ENCODE assay signal across 11 cellular contexts in genomic region chr3:184715943-184716651, GRCh38. TPM values are rescaled to one million over a fixed set of nuclear protein-coding genes. Genes with fewer than 3 reads are reported as not detected.
DNase-seq lines count a peak whose midpoint lies in the region; ATAC-seq and TF ChIP-seq lines count a peak whose summit lies in the region.
"Had no signal": no experiment of that assay in that cellular context is flagged by ENCODE, and none has a peak within 500 bp of the region (broad histone marks: within the 10 kb centered on the region; RNA-seq: fewer than 3 reads in every experiment).

No MANE protein-coding gene starts in this region.

- POLR2A ChIA-PET in activated CD4-positive, alpha-beta memory T cell treated with anti-CD3 and anti-CD28 coated beads, Interleukin-2, amount 10 ng/mL, durations not matched to agents 7 days and 5 days (lab: Charles Lee): no interaction called here
- POLR2A ChIA-PET in activated CD4-positive, alpha-beta memory T cell treated with anti-CD3 and anti-CD28 coated beads for 36 hours (lab: Charles Lee): no interaction called here

- no peaks in the 10 kb centered on the region for H3K36me3 Mint-ChIP-seq in activated CD4-positive, alpha-beta memory T cell treated with anti-CD3 and anti-CD28 coated beads, Interleukin-2, amount 10 ng/mL, durations not matched to agents 7 days and 5 days (ENCODE audit: low read depth)
- H3K36me3 Mint-ChIP-seq in activated CD4-positive, alpha-beta memory T cell treated with anti-CD3 and anti-CD28 coated beads for 36 hours: peaks cover 3% of the 10 kb centered on the region
- peaks cover 3% of the 10 kb centered on the region for H3K36me3 Mint-ChIP-seq in nephron (ENCODE audit: low read depth)
- no peaks in the 10 kb centered on the region for H3K36me3 Mint-ChIP-seq in type B pancreatic cell
- H3K36me3 Mint-ChIP-seq: naive thymus-derived CD4-positive, alpha-beta T cell had no signal

- no peak overlapping the region for H3K4me3 Mint-ChIP-seq in activated CD4-positive, alpha-beta memory T cell treated with anti-CD3 and anti-CD28 coated beads, Interleukin-2, amount 10 ng/mL, durations not matched to agents 7 days and 5 days
- H3K4me3 Mint-ChIP-seq in activated CD4-positive, alpha-beta memory T cell treated with anti-CD3 and anti-CD28 coated beads for 36 hours: no peak overlapping the region
- peak overlapping the region in 2 of 3 experiments; percentile 44 to 47 for H3K4me3 Mint-ChIP-seq in nephron
- peak overlapping the region; percentile 58 for H3K4me3 Mint-ChIP-seq in type B pancreatic cell
- H3K4me3 Mint-ChIP-seq: naive thymus-derived CD4-positive, alpha-beta T cell had no signal

- peaks cover 15% of the 10 kb centered on the region for H3K27me3 Mint-ChIP-seq in activated CD4-positive, alpha-beta memory T cell treated with anti-CD3 and anti-CD28 coated beads, Interleukin-2, amount 10 ng/mL, durations not matched to agents 7 days and 5 days
- H3K27me3 Mint-ChIP-seq in activated CD4-positive, alpha-beta memory T cell treated with anti-CD3 and anti-CD28 coated beads for 36 hours: no peaks in the 10 kb centered on the region
- H3K27me3 Mint-ChIP-seq in nephron (ENCODE audit: low read depth) (no peaks in the 10 kb centered on the region), type B pancreatic cell (no peaks in the 10 kb centered on the region)

- H3K9me3 Mint-ChIP-seq in activated CD4-positive, alpha-beta memory T cell treated with anti-CD3 and anti-CD28 coated beads, Interleukin-2, amount 10 ng/mL, durations not matched to agents 7 days and 5 days: no peaks in the 10 kb centered on the region
- no peaks in the 10 kb centered on the region for H3K9me3 Mint-ChIP-seq in activated CD4-positive, alpha-beta memory T cell treated with anti-CD3 and anti-CD28 coated beads for 36 hours
- no peaks in the 10 kb centered on the region for H3K9me3 Mint-ChIP-seq in nephron
- no peaks in the 10 kb centered on the region for H3K9me3 Mint-ChIP-seq in type B pancreatic cell
- H3K9me3 Mint-ChIP-seq: naive thymus-derived CD4-positive, alpha-beta T cell had no signal

- ATAC-seq in HG03565 (IDR thresholded peaks at IDR 0.05; ENCODE audit: unreplicated experiment): no peak
- ATAC-seq: naive thymus-derived CD4-positive, alpha-beta T cell had no signal

- TF ChIP-seq CTCF in nephron (IDR thresholded peaks at IDR 0.05; ENCODE audit: unreplicated experiment in 3 of 3) (no peak), type B pancreatic cell (conservative IDR thresholded peaks at IDR 0.05) (no peak)

- intact Hi-C loops in activated CD4-positive, alpha-beta memory T cell treated with anti-CD3 and anti-CD28 coated beads for 36 hours (cut with micrococcal nuclease): no loop called here

- peaks cover 12% of the 10 kb centered on the region for H3K4me1 Mint-ChIP-seq in activated CD4-positive, alpha-beta memory T cell treated with anti-CD3 and anti-CD28 coated beads, Interleukin-2, amount 10 ng/mL, durations not matched to agents 7 days and 5 days
- H3K4me1 Mint-ChIP-seq in activated CD4-positive, alpha-beta memory T cell treated with anti-CD3 and anti-CD28 coated beads for 36 hours (ENCODE audit: low read depth): peaks cover 11% of the 10 kb centered on the region
- H3K4me1 Mint-ChIP-seq in nephron (peaks cover 60% of the 10 kb centered on the region), type B pancreatic cell (ENCODE audit: unreplicated experiment) (peaks cover 54% of the 10 kb centered on the region)

- CTCF ChIA-PET in activated CD4-positive, alpha-beta memory T cell treated with anti-CD3 and anti-CD28 coated beads, Interleukin-2, amount 10 ng/mL, durations not matched to agents 7 days and 5 days (lab: Charles Lee): no interaction called here
- CTCF ChIA-PET in activated CD4-positive, alpha-beta memory T cell treated with anti-CD3 and anti-CD28 coated beads for 36 hours (lab: Charles Lee): no interaction called here

- peak; percentile 9 for DNase-seq in activated CD4-positive, alpha-beta memory T cell treated with anti-CD3 and anti-CD28 coated beads, Interleukin-2, amount 10 ng/mL, durations not matched to agents 7 days and 5 days
- no peak for DNase-seq in activated CD4-positive, alpha-beta memory T cell treated with anti-CD3 and anti-CD28 coated beads for 36 hours
- DNase-seq in ecto neural progenitor cell (ENCODE audit: low spot score) (peak; percentile 33), type B pancreatic cell (ENCODE audit: extremely low spot score, unreplicated experiment) (peak; percentile 25), dedifferentiated amniotic fluid mesenchymal stem cell (ENCODE audit: extremely low spot score) (no peak)
- no peak for DNase-seq in activated CD4-positive, alpha-beta T cell treated with anti-CD3 and anti-CD28 coated beads, Interleukin-2, amount 50 U/mL, for 1 hour
- DNase-seq: GOT3; naive thymus-derived CD4-positive, alpha-beta T cell; NCI-H524 treated with DMSO at 0.1 percent for 48 hours had no signal

- H3K27ac Mint-ChIP-seq in activated CD4-positive, alpha-beta memory T cell treated with anti-CD3 and anti-CD28 coated beads, Interleukin-2, amount 10 ng/mL, durations not matched to agents 7 days and 5 days: no peak overlapping the region
- H3K27ac Mint-ChIP-seq in activated CD4-positive, alpha-beta memory T cell treated with anti-CD3 and anti-CD28 coated beads for 36 hours: no peak overlapping the region
- peak overlapping the region; percentile 88 to 97 (median 97) for H3K27ac Mint-ChIP-seq in nephron
- peak overlapping the region; percentile 72 for H3K27ac Mint-ChIP-seq in type B pancreatic cell

RNA-seq across cellular contexts. Expression of gene MAGEF1, which starts 4.2 kb away (rescaled TPM):
- total RNA-seq in activated CD4-positive, alpha-beta memory T cell treated with anti-CD3 and anti-CD28 coated beads, Interleukin-2, amount 10 ng/mL, durations not matched to agents 7 days and 5 days: 1 to 10 TPM; 5.3 to 5.8 TPM
- 10 to 100 TPM; 20.6 to 22.5 TPM for total RNA-seq in activated CD4-positive, alpha-beta memory T cell treated with anti-CD3 and anti-CD28 coated beads for 36 hours
- 69.2 and 75.2 TPM in 2 replicates for total RNA-seq in type B pancreatic cell (ENCODE audit: low replicate concordance)

Comparison
In these comparisons a context has a peak if more than half of its experiments do, and no peak if none do; other contexts are left out.
1. DNase-seq: peak in activated CD4-positive, alpha-beta memory T cell treated with anti-CD3 and anti-CD28 coated beads, Interleukin-2, amount 10 ng/mL, durations not matched to agents 7 days and 5 days (single experiment), ecto neural progenitor cell (single experiment) and type B pancreatic cell (single experiment); none in activated CD4-positive, alpha-beta memory T cell treated with anti-CD3 and anti-CD28 coated beads for 36 hours (single experiment), dedifferentiated amniotic fluid mesenchymal stem cell (single experiment) and activated CD4-positive, alpha-beta T cell treated with anti-CD3 and anti-CD28 coated beads, Interleukin-2, amount 50 U/mL, for 1 hour (single experiment).
2. H3K27ac Mint-ChIP-seq: peak in nephron (3 of 3) and type B pancreatic cell (single experiment); none in activated CD4-positive, alpha-beta memory T cell treated with anti-CD3 and anti-CD28 coated beads, Interleukin-2, amount 10 ng/mL, durations not matched to agents 7 days and 5 days (single experiment) and activated CD4-positive, alpha-beta memory T cell treated with anti-CD3 and anti-CD28 coated beads for 36 hours (single experiment).
3. H3K4me3 Mint-ChIP-seq: peak in nephron (2 of 3) and type B pancreatic cell (single experiment); none in activated CD4-positive, alpha-beta memory T cell treated with anti-CD3 and anti-CD28 coated beads, Interleukin-2, amount 10 ng/mL, durations not matched to agents 7 days and 5 days (single experiment) and activated CD4-positive, alpha-beta memory T cell treated with anti-CD3 and anti-CD28 coated beads for 36 hours (single experiment).